ENCODE assay signal across 29 cellular contexts in genomic region chr1:24237046-24237371, GRCh38. TPM values are rescaled to one million over a fixed set of nuclear protein-coding genes. Genes with fewer than 3 reads are reported as not detected.
DNase-seq lines count a peak whose midpoint lies in the region; ATAC-seq, FAIRE-seq and TF ChIP-seq lines count a peak whose summit lies in the region.
"Had no signal": no experiment of that assay in that cellular context is flagged by ENCODE, and none has a peak within 500 bp of the region (broad histone marks: within the 10 kb centered on the region; RNA-seq: fewer than 3 reads in every experiment).

No MANE protein-coding gene starts in this region.

- POLR2A ChIA-PET in H1 (lab: Charles Lee; ENCODE audit: partially characterized antibody) = no interaction called here

- no peaks in the 10 kb centered on the region for H4K20me1 ChIP-seq in H1 (replicated peaks in 1 of 2; ENCODE audit: control insufficient read depth in 1 of 2, insufficient read depth in 2 of 2, low read length in 2 of 2)

- H3K14ac ChIP-seq in H1 (ENCODE audit: insufficient read length) = no peak overlapping the region

- no peak overlapping the region for H3K4me3 Mint-ChIP-seq in stimulated activated naive CD8-positive, alpha-beta T cell treated with anti-CD3 and anti-CD28 coated beads, Interleukin-15, Interleukin-2, amounts not matched to agents 100 ng/mL and 50 ng/mL, for 24 hours
- H3K4me3 Mint-ChIP-seq in mesothelial cell of epicardium = no peak overlapping the region
- H3K4me3 Mint-ChIP-seq in activated T-helper 2 cell treated with anti-CD3 and anti-CD28 coated beads, Interferon-gamma antibody, Interleukin-2, Interleukin-4, amounts not matched to agents 10 μg/mL and 5 μg/mL and 100 μg/mL, durations not matched to agents 14 hours and 24 hours and 36 hours (ENCODE audit: low read depth) = no peak overlapping the region
- H3K4me3 Mint-ChIP-seq: activated CD4-positive, alpha-beta memory T cell treated with anti-CD3 and anti-CD28 coated beads for 36 hours; activated naive CD4-positive, alpha-beta T cell treated with anti-CD3 and anti-CD28 coated beads, Interleukin-2, amount 50 U/mL, for 24 hours; CD8-positive, alpha-beta memory T cell; dendritic cell treated with granulocyte-macrophage colony-stimulating factor and Interleukin-4, amounts not matched to agents 40 ng/mL and 50 ng/mL, for 4 days had no signal

- no peak overlapping the region for H3K27ac ChIP-seq in H1 (ENCODE audit: low read depth, low read length)
- H3K27ac ChIP-seq: ascending aorta, neutrophil, SJSA1, tibial nerve had no signal

- no peak overlapping the region for H2AK5ac ChIP-seq in H1 (ENCODE audit: low read depth, low read length)

- no peak overlapping the region for H2BK120ac ChIP-seq in H1 (replicated peaks; ENCODE audit: low read depth, low read length)

- H3K9me3 ChIP-seq in H1 (ENCODE audit: insufficient read depth in 2 of 2, low read depth in 1 of 2, low read length in 1 of 2) = no peaks in the 10 kb centered on the region
- H3K9me3 ChIP-seq: ascending aorta, BE2C, neutrophil, SJSA1, tibial nerve had no signal

- H3K4me1 Mint-ChIP-seq in stimulated activated naive CD8-positive, alpha-beta T cell treated with anti-CD3 and anti-CD28 coated beads, Interleukin-15, Interleukin-2, amounts not matched to agents 100 ng/mL and 50 ng/mL, for 24 hours (ENCODE audit: low read depth) = peaks cover 25% of the 10 kb centered on the region
- H3K4me1 Mint-ChIP-seq in mesothelial cell of epicardium = peaks cover 15% of the 10 kb centered on the region
- H3K4me1 Mint-ChIP-seq in activated T-helper 2 cell treated with anti-CD3 and anti-CD28 coated beads, Interferon-gamma antibody, Interleukin-2, Interleukin-4, amounts not matched to agents 10 μg/mL and 5 μg/mL and 100 μg/mL, durations not matched to agents 14 hours and 24 hours and 36 hours (ENCODE audit: low read depth) = peaks cover 9% of the 10 kb centered on the region
- H3K4me1 Mint-ChIP-seq: CD8-positive, alpha-beta memory T cell had no signal

- no peaks in the 10 kb centered on the region for H3K79me2 ChIP-seq in H1 (ENCODE audit: control insufficient read depth in 1 of 2, insufficient read depth in 2 of 2, low read length in 2 of 2)

- H2BK5ac ChIP-seq in H1 (ENCODE audit: low read depth, low read length) = no peak overlapping the region

- H3K9ac ChIP-seq in H1 (replicated peaks in 1 of 4; ENCODE audit: extremely low read depth in 1 of 4, low read depth in 3 of 4, low read length in 3 of 4) = no peak overlapping the region

- H3K4ac ChIP-seq in H1 (replicated peaks; ENCODE audit: insufficient read length, low read depth, low read length) = no peak overlapping the region

- H4K5ac ChIP-seq in H1 (ENCODE audit: insufficient read length, low read depth, low read length) = no peak overlapping the region

- no peaks in the 10 kb centered on the region for H3K9me3 Mint-ChIP-seq in stimulated activated naive CD8-positive, alpha-beta T cell treated with anti-CD3 and anti-CD28 coated beads, Interleukin-15, Interleukin-2, amounts not matched to agents 100 ng/mL and 50 ng/mL, for 24 hours
- H3K9me3 Mint-ChIP-seq in mesothelial cell of epicardium = peaks cover 3% of the 10 kb centered on the region
- H3K9me3 Mint-ChIP-seq in activated T-helper 2 cell treated with anti-CD3 and anti-CD28 coated beads, Interferon-gamma antibody, Interleukin-2, Interleukin-4, amounts not matched to agents 10 μg/mL and 5 μg/mL and 100 μg/mL, durations not matched to agents 14 hours and 24 hours and 36 hours = no peaks in the 10 kb centered on the region
- H3K9me3 Mint-ChIP-seq in activated naive CD4-positive, alpha-beta T cell treated with anti-CD3 and anti-CD28 coated beads, Interleukin-2, amount 50 U/mL, for 72 hours = peaks cover 0 to 4% of the 10 kb centered on the region in 2 donors
- H3K9me3 Mint-ChIP-seq: activated naive CD4-positive, alpha-beta T cell treated with anti-CD3 and anti-CD28 coated beads, Interleukin-2, amount 50 U/mL, for 24 hours; CD8-positive, alpha-beta memory T cell; dendritic cell treated with granulocyte-macrophage colony-stimulating factor and Interleukin-4, amounts not matched to agents 40 ng/mL and 50 ng/mL, for 4 days had no signal

- no peaks in the 10 kb centered on the region for H3K36me3 ChIP-seq in H1 (ENCODE audit: control insufficient read depth in 2 of 4, insufficient read depth in 4 of 4, low read length in 3 of 4)
- H3K36me3 ChIP-seq: ascending aorta, BE2C, neutrophil, SJSA1, tibial nerve had no signal

- no peak for TF ChIP-seq CTCF in H1 (IDR thresholded peaks at IDR 0.05; ENCODE audit: control extremely low read depth in 1 of 3, insufficient read depth in 1 of 3, low read depth in 1 of 3, low read length in 3 of 3)
- no peak for TF ChIP-seq CTCF in mesothelial cell of epicardium (IDR thresholded peaks at IDR 0.05; ENCODE audit: unreplicated experiment)

- CTCF ChIA-PET in H1 (lab: Charles Lee; ENCODE audit: partially characterized antibody) = interaction anchor here (0.6 to 4.2 kb wide), 4 partner anchors 35 to 316 kb away, joined by 4 to 22 read pairs (median 7); no protein-coding TSS in a partner anchor

- H2BK20ac ChIP-seq in H1 (ENCODE audit: low read length) = 0 out of 2 replicates have a peak overlapping the region, but pooled peaks have one; percentile 34

- peaks cover 23% of the 10 kb centered on the region for H3K27me3 Mint-ChIP-seq in stimulated activated naive CD8-positive, alpha-beta T cell treated with anti-CD3 and anti-CD28 coated beads, Interleukin-15, Interleukin-2, amounts not matched to agents 100 ng/mL and 50 ng/mL, for 24 hours
- H3K27me3 Mint-ChIP-seq in mesothelial cell of epicardium (ENCODE audit: low read depth) = no peaks in the 10 kb centered on the region
- H3K27me3 Mint-ChIP-seq in activated T-helper 2 cell treated with anti-CD3 and anti-CD28 coated beads, Interferon-gamma antibody, Interleukin-2, Interleukin-4, amounts not matched to agents 10 μg/mL and 5 μg/mL and 100 μg/mL, durations not matched to agents 14 hours and 24 hours and 36 hours (ENCODE audit: low read depth) = peaks cover 14% of the 10 kb centered on the region
- H3K27me3 Mint-ChIP-seq: activated naive CD4-positive, alpha-beta T cell treated with anti-CD3 and anti-CD28 coated beads, Interleukin-2, amount 50 U/mL, for 24 hours had no signal

- H3K4me1 ChIP-seq in H1 (replicated peaks in 1 of 4; ENCODE audit: control insufficient read depth in 3 of 4, insufficient read depth in 4 of 4, low read length in 3 of 4) = peaks cover 0 to 6% (median 4%) of the 10 kb centered on the region in 4 experiments; a peak in 4 of 7 replicates
- H3K4me1 ChIP-seq: ascending aorta, BE2C, tibial nerve had no signal

- peak overlapping the region; percentile 49 for H3K27ac Mint-ChIP-seq in stimulated activated naive CD8-positive, alpha-beta T cell treated with anti-CD3 and anti-CD28 coated beads, Interleukin-15, Interleukin-2, amounts not matched to agents 100 ng/mL and 50 ng/mL, for 24 hours
- H3K27ac Mint-ChIP-seq in mesothelial cell of epicardium = peak overlapping the region; percentile 90
- no peak overlapping the region for H3K27ac Mint-ChIP-seq in activated T-helper 2 cell treated with anti-CD3 and anti-CD28 coated beads, Interferon-gamma antibody, Interleukin-2, Interleukin-4, amounts not matched to agents 10 μg/mL and 5 μg/mL and 100 μg/mL, durations not matched to agents 14 hours and 24 hours and 36 hours
- no peak overlapping the region for H3K27ac Mint-ChIP-seq in activated naive CD4-positive, alpha-beta T cell treated with anti-CD3 and anti-CD28 coated beads, Interleukin-2, amount 50 U/mL, for 72 hours
- H3K27ac Mint-ChIP-seq: activated CD4-positive, alpha-beta memory T cell treated with anti-CD3 and anti-CD28 coated beads for 36 hours; activated naive CD4-positive, alpha-beta T cell treated with anti-CD3 and anti-CD28 coated beads, Interleukin-2, amount 50 U/mL, for 24 hours; CD8-positive, alpha-beta memory T cell; dendritic cell treated with granulocyte-macrophage colony-stimulating factor and Interleukin-4, amounts not matched to agents 40 ng/mL and 50 ng/mL, for 4 days had no signal

- H3K27me3 ChIP-seq in H1 (replicated peaks in 1 of 4; ENCODE audit: control insufficient read depth in 3 of 4, extremely low read depth in 1 of 4, insufficient read depth in 3 of 4, low read length in 3 of 4) = no peaks in the 10 kb centered on the region
- H3K27me3 ChIP-seq: ascending aorta, BE2C, neutrophil, SJSA1 had no signal

- no peaks in the 10 kb centered on the region for H3K23me2 ChIP-seq in H1 (ENCODE audit: low read depth, low read length)

- H3K36me3 Mint-ChIP-seq in stimulated activated naive CD8-positive, alpha-beta T cell treated with anti-CD3 and anti-CD28 coated beads, Interleukin-15, Interleukin-2, amounts not matched to agents 100 ng/mL and 50 ng/mL, for 24 hours (ENCODE audit: low read depth) = no peaks in the 10 kb centered on the region
- no peaks in the 10 kb centered on the region for H3K36me3 Mint-ChIP-seq in mesothelial cell of epicardium
- H3K36me3 Mint-ChIP-seq in activated T-helper 2 cell treated with anti-CD3 and anti-CD28 coated beads, Interferon-gamma antibody, Interleukin-2, Interleukin-4, amounts not matched to agents 10 μg/mL and 5 μg/mL and 100 μg/mL, durations not matched to agents 14 hours and 24 hours and 36 hours (ENCODE audit: low read depth) = no peaks in the 10 kb centered on the region
- no peaks in the 10 kb centered on the region for H3K36me3 Mint-ChIP-seq in activated naive CD4-positive, alpha-beta T cell treated with anti-CD3 and anti-CD28 coated beads, Interleukin-2, amount 50 U/mL, for 72 hours
- H3K36me3 Mint-ChIP-seq: activated CD4-positive, alpha-beta memory T cell treated with anti-CD3 and anti-CD28 coated beads for 36 hours; activated naive CD4-positive, alpha-beta T cell treated with anti-CD3 and anti-CD28 coated beads, Interleukin-2, amount 50 U/mL, for 24 hours; CD8-positive, alpha-beta memory T cell had no signal

- WGBS in H1 (ENCODE audit: extremely low coverage in 1 of 2, insufficient coverage in 1 of 2, insufficient read length in 1 of 2, insufficient replicate concordance in 2 of 2, low coverage in 1 of 2, low lambda C conversion rate in 2 of 2, missing lambda C conversion rate in 1 of 2), 2 experiments = 79% methylated on average over 3 of the region's 3 CpGs; no CpG with 5 or more reads in 1 of the 2 experiments

- 0 out of 2 replicates have a peak overlapping the region, but pooled peaks have one; percentile 70 for H2AFZ ChIP-seq in H1 (ENCODE audit: low read length)

- no peak overlapping the region for H3K4me3 ChIP-seq in H1 (ENCODE audit: extremely low read depth in 1 of 4, insufficient read depth in 2 of 4, low read depth in 3 of 4, low read length in 4 of 4)
- H3K4me3 ChIP-seq: ascending aorta, lung, SJSA1, tibial nerve had no signal

- 0 out of 2 replicates have a peak overlapping the region, but pooled peaks have one; percentile 32 for H2BK15ac ChIP-seq in H1 (ENCODE audit: low read length)

- TF ChIP-seq EP300 in H1 (IDR thresholded peaks at IDR 0.05; ENCODE audit: borderline replicate concordance in 1 of 2, low read depth in 2 of 2, low read length in 2 of 2) = no peak

- H2BK12ac ChIP-seq in H1 (ENCODE audit: low read depth, low read length) = 0 out of 2 replicates have a peak overlapping the region, but pooled peaks have one; percentile 20

- no peak overlapping the region for H3K4me2 ChIP-seq in H1 (ENCODE audit: insufficient read depth in 1 of 2, low read depth in 2 of 2, low read length in 2 of 2)

- H3K56ac ChIP-seq in H1 (replicated peaks; ENCODE audit: insufficient read length, low read depth, low read length) = no peak overlapping the region

- intact Hi-C loops in activated T-helper 2 cell treated with anti-CD3 and anti-CD28 coated beads, Interferon-gamma antibody, Interleukin-2, Interleukin-4, amounts not matched to agents 10 μg/mL and 5 μg/mL and 100 μg/mL, durations not matched to agents 14 hours and 24 hours and 36 hours (cut with micrococcal nuclease) = no loop called here

- no peak overlapping the region for H4K8ac ChIP-seq in H1 (ENCODE audit: extremely low read depth, insufficient read depth, low read length)

- no peak for ATAC-seq in stimulated activated naive CD8-positive, alpha-beta T cell treated with anti-CD3 and anti-CD28 coated beads, Interleukin-15, Interleukin-2, amounts not matched to agents 100 U/mL and 50 U/mL, for 24 hours
- no peak for ATAC-seq in HG03025 (IDR thresholded peaks at IDR 0.05; ENCODE audit: low FRiP score, unreplicated experiment)
- no peak for ATAC-seq in activated naive CD4-positive, alpha-beta T cell treated with anti-CD3 and anti-CD28 coated beads, Interleukin-2, amount 50 U/mL, for 72 hours

- H3K79me1 ChIP-seq in H1 (ENCODE audit: low read depth, low read length) = no peaks in the 10 kb centered on the region

- no peak overlapping the region for H3K18ac ChIP-seq in H1 (ENCODE audit: extremely low read depth, low read length)

- TF ChIP-seq POLR2A in H1 (IDR thresholded peaks at IDR 0.05; ENCODE audit: control extremely low read depth in 1 of 2, low read depth in 2 of 2, low read length in 2 of 2) = no peak

- FAIRE-seq in H1 (lab: Jason Lieb, UNC) = no peak
- FAIRE-seq: endometrium, RCC 7860, small intestine had no signal

- H4K91ac ChIP-seq in H1 (replicated peaks; ENCODE audit: insufficient read length, low read length) = no peak overlapping the region

- H3K23ac ChIP-seq in H1 (ENCODE audit: insufficient read length) = no peak overlapping the region

- no peak for TF ChIP-seq RAD21 in H1 (IDR thresholded peaks at IDR 0.05 in 1 of 2, conservative IDR thresholded peaks at IDR 0.05 in 1 of 2; ENCODE audit: low read depth in 2 of 2, low read length in 2 of 2)

- DNase-seq in stimulated activated naive CD8-positive, alpha-beta T cell treated with anti-CD3 and anti-CD28 coated beads, Interleukin-15, Interleukin-2, amounts not matched to agents 100 U/mL and 50 U/mL, for 24 hours = no peak
- DNase-seq in H1 (ENCODE audit: low read depth in 1 of 2, low spot score in 2 of 2) (no peak), mesothelial cell of epicardium (ENCODE audit: low spot score in 2 of 2, unreplicated experiment in 2 of 2) (no peak), HCEC 1CT (no peak)
- no peak for DNase-seq in activated T-helper 2 cell treated with anti-CD3 and anti-CD28 coated beads, Interferon-gamma antibody, Interleukin-2, Interleukin-4, amounts not matched to agents 10 μg/mL and 5 μg/mL and 100 μg/mL, durations not matched to agents 14 hours and 24 hours and 36 hours (ENCODE audit: low spot score)
- no peak for DNase-seq in activated naive CD4-positive, alpha-beta T cell treated with anti-CD3 and anti-CD28 coated beads, Interleukin-2, amount 50 U/mL, for 72 hours (ENCODE audit: low spot score in 2 of 2)
- DNase-seq: activated CD4-positive, alpha-beta memory T cell treated with anti-CD3 and anti-CD28 coated beads for 36 hours; activated CD4-positive, CD25-positive, alpha-beta regulatory T cell; activated CD8-positive, alpha-beta memory T cell treated with anti-CD3 and anti-CD28 coated beads, Interleukin-2, amount 50 U/mL, for 4 hours; BE2C; caudate nucleus; CD8-positive, alpha-beta memory T cell; H7; NCI-H1105 treated with DMSO at 0.1 percent for 48 hours; NCI-H1930; NCI-H524 treated with DMSO at 0.1 percent for 48 hours; NK-92 treated with Interleukin-12 subunit alpha and Interleukin-12 subunit beta, amount 100 ng/mL, for 24 hours had no signal

RNA-seq across cellular contexts. Expression of gene IFNLR1, which starts 49.9 kb away (rescaled TPM):
- total RNA-seq in H1 (2021; fragmentation: NEBNext Ultra II Directional; extraction: Animal tissue kit (Norgen Biotek cat#: 25700)) = 9.2 and 10.1 TPM in 2 replicates
- 6.8 and 11.4 TPM in 2 replicates for polyA plus RNA-seq in H1 (2011; rRNA removed)
- 7.7 TPM for polyA plus RNA-seq in H1 (2011; cell fraction: cytosol; rRNA removed)
- 7.6 TPM for polyA plus RNA-seq in H1 (2011; cell fraction: nucleus; rRNA removed)
- polyA plus RNA-seq in H1 (2012, experiment 1 of 2) = 9.2 to 10.8 TPM (median 9.7 TPM) in 4 replicates
- polyA plus RNA-seq in H1 (2012, experiment 2 of 2) = 10.1 TPM
- polyA plus RNA-seq in H1 (2013, experiment 1 of 2) = 10.4 TPM
- 10.1 TPM for polyA plus RNA-seq in H1 (2013, experiment 2 of 2)
- 6.6 and 11.6 TPM in 2 replicates for polyA minus RNA-seq in H1 (2011; rRNA and poly(A)+ RNA removed)
- polyA minus RNA-seq in H1 (2011; cell fraction: cytosol; rRNA and poly(A)+ RNA removed) = 3.9 TPM
- polyA minus RNA-seq in H1 (2011; cell fraction: nucleus; rRNA and poly(A)+ RNA removed) = 7.0 TPM
- total RNA-seq in mesothelial cell of epicardium = 12.1 to 13.0 TPM (median 12.1 TPM) in 3 replicates
- total RNA-seq in activated T-helper 2 cell treated with anti-CD3 and anti-CD28 coated beads, Interferon-gamma antibody, Interleukin-2, Interleukin-4, amounts not matched to agents 10 μg/mL and 5 μg/mL and 100 μg/mL, durations not matched to agents 14 hours and 24 hours and 36 hours = 5.8 and 6.5 TPM in 2 replicates
- 1 to 10 TPM; 5.0 to 6.3 TPM for total RNA-seq in activated naive CD4-positive, alpha-beta T cell treated with anti-CD3 and anti-CD28 coated beads, Interleukin-2, amount 50 U/mL, for 72 hours
- total RNA-seq: SJSA1 had no signal

Comparison
In these comparisons a context has a peak if more than half of its experiments do, and no peak if none do; other contexts are left out.
1. H3K27ac Mint-ChIP-seq: peak in stimulated activated naive CD8-positive, alpha-beta T cell treated with anti-CD3 and anti-CD28 coated beads, Interleukin-15, Interleukin-2, amounts not matched to agents 100 ng/mL and 50 ng/mL, for 24 hours (single experiment) and mesothelial cell of epicardium (single experiment); none in activated T-helper 2 cell treated with anti-CD3 and anti-CD28 coated beads, Interferon-gamma antibody, Interleukin-2, Interleukin-4, amounts not matched to agents 10 μg/mL and 5 μg/mL and 100 μg/mL, durations not matched to agents 14 hours and 24 hours and 36 hours (single experiment) and activated naive CD4-positive, alpha-beta T cell treated with anti-CD3 and anti-CD28 coated beads, Interleukin-2, amount 50 U/mL, for 72 hours (0 of 2).